11 cellular contexts compared by ENCODE assay signal in genomic region chr13:34913040-34913439, GRCh38. TPM values are rescaled to one million over a fixed set of nuclear protein-coding genes. Genes with fewer than 3 reads are reported as not detected.
DNase-seq lines count a peak whose midpoint lies in the region; ATAC-seq and TF ChIP-seq lines count a peak whose summit lies in the region.
"Had no signal": no experiment of that assay in that cellular context is flagged by ENCODE, and none has a peak within 500 bp of the region (broad histone marks: within the 10 kb centered on the region; RNA-seq: fewer than 3 reads in every experiment).

No MANE protein-coding gene starts in this region.

- peaks cover 0 to 7% (median 0%) of the 10 kb centered on the region in 4 donors for H3K27me3 ChIP-seq in esophagus muscularis mucosa

- H3K36me3 ChIP-seq in esophagus muscularis mucosa: no peaks in the 10 kb centered on the region
- H3K36me3 ChIP-seq: tibial artery had no signal

- H3K9me3 Mint-ChIP-seq in activated naive CD4-positive, alpha-beta T cell treated with anti-CD3 and anti-CD28 coated beads for 36 hours: no peaks in the 10 kb centered on the region
- peaks cover 5% of the 10 kb centered on the region for H3K9me3 Mint-ChIP-seq in endothelial cell (ENCODE audit: unreplicated experiment)
- no peaks in the 10 kb centered on the region for H3K9me3 Mint-ChIP-seq in stimulated activated memory B cell treated with anti-CD40 and anti-IgM and Interleukin-4, amounts not matched to agents 10 μg/mL and 1 μg/mL and 100 μg/mL, for 72 hours

- no peaks in the 10 kb centered on the region for H3K4me1 Mint-ChIP-seq in activated naive CD4-positive, alpha-beta T cell treated with anti-CD3 and anti-CD28 coated beads for 36 hours (ENCODE audit: low read depth)
- H3K4me1 Mint-ChIP-seq in endothelial cell (ENCODE audit: unreplicated experiment): peaks cover 2% of the 10 kb centered on the region
- no peaks in the 10 kb centered on the region for H3K4me1 Mint-ChIP-seq in stimulated activated memory B cell treated with anti-CD40 and anti-IgM and Interleukin-4, amounts not matched to agents 10 μg/mL and 1 μg/mL and 100 μg/mL, for 72 hours

- no peak overlapping the region for H3K27ac Mint-ChIP-seq in activated naive CD4-positive, alpha-beta T cell treated with anti-CD3 and anti-CD28 coated beads for 36 hours
- H3K27ac Mint-ChIP-seq in endothelial cell (ENCODE audit: unreplicated experiment): no peak overlapping the region
- no peak overlapping the region for H3K27ac Mint-ChIP-seq in stimulated activated memory B cell treated with anti-CD40 and anti-IgM and Interleukin-4, amounts not matched to agents 10 μg/mL and 1 μg/mL and 100 μg/mL, for 72 hours
- H3K27ac Mint-ChIP-seq: dendritic cell treated with granulocyte-macrophage colony-stimulating factor and Interleukin-4, amounts not matched to agents 40 ng/mL and 50 ng/mL, for 4 days had no signal

- in situ Hi-C loops in GM13977 (cut with MboI; ENCODE audit: low pct_unique_long_range_greater_than_20kb, low sequenced_read_pairs, unreplicated experiment): no loop called here

- no peaks in the 10 kb centered on the region for H3K4me1 ChIP-seq in esophagus muscularis mucosa
- H3K4me1 ChIP-seq: tibial artery had no signal

- no peak for TF ChIP-seq POLR2A in esophagus muscularis mucosa (IDR thresholded peaks at IDR 0.05; ENCODE audit: low read depth)

- 46% methylated on average over 6 of the region's 6 CpGs for WGBS in esophagus muscularis mucosa

- H3K27ac ChIP-seq in esophagus muscularis mucosa (replicated peaks in 1 of 4): no peak overlapping the region
- H3K27ac ChIP-seq: tibial artery had no signal

- TF ChIP-seq CTCF in endothelial cell (IDR thresholded peaks at IDR 0.05; ENCODE audit: unreplicated experiment): no peak
- TF ChIP-seq CTCF in GM13977 (IDR thresholded peaks at IDR 0.05; ENCODE audit: extremely low read depth, insufficient read depth, missing control alignments): no peak
- no peak for TF ChIP-seq CTCF in esophagus muscularis mucosa (IDR thresholded peaks at IDR 0.05)

- H3K4me3 Mint-ChIP-seq in activated naive CD4-positive, alpha-beta T cell treated with anti-CD3 and anti-CD28 coated beads for 36 hours: no peak overlapping the region
- no peak overlapping the region for H3K4me3 Mint-ChIP-seq in endothelial cell (ENCODE audit: unreplicated experiment)
- H3K4me3 Mint-ChIP-seq in stimulated activated memory B cell treated with anti-CD40 and anti-IgM and Interleukin-4, amounts not matched to agents 10 μg/mL and 1 μg/mL and 100 μg/mL, for 72 hours: no peak overlapping the region
- H3K4me3 Mint-ChIP-seq: dendritic cell treated with granulocyte-macrophage colony-stimulating factor and Interleukin-4, amounts not matched to agents 40 ng/mL and 50 ng/mL, for 4 days had no signal

- no peaks in the 10 kb centered on the region for H3K9me3 ChIP-seq in esophagus muscularis mucosa
- H3K9me3 ChIP-seq: tibial artery had no signal

- CTCF ChIA-PET in activated naive CD4-positive, alpha-beta T cell treated with anti-CD3 and anti-CD28 coated beads for 36 hours (lab: Charles Lee): interaction anchor here (0.7 kb wide), 1 partner anchor 20 kb away, joined by 3 read pairs; no protein-coding TSS in a partner anchor

- H3K27me3 Mint-ChIP-seq in activated naive CD4-positive, alpha-beta T cell treated with anti-CD3 and anti-CD28 coated beads for 36 hours (ENCODE audit: low read depth): peaks cover 30% of the 10 kb centered on the region
- H3K27me3 Mint-ChIP-seq in endothelial cell (ENCODE audit: unreplicated experiment): no peaks in the 10 kb centered on the region
- peaks cover 45% of the 10 kb centered on the region for H3K27me3 Mint-ChIP-seq in stimulated activated memory B cell treated with anti-CD40 and anti-IgM and Interleukin-4, amounts not matched to agents 10 μg/mL and 1 μg/mL and 100 μg/mL, for 72 hours
- H3K27me3 Mint-ChIP-seq: dendritic cell treated with granulocyte-macrophage colony-stimulating factor and Interleukin-4, amounts not matched to agents 40 ng/mL and 50 ng/mL, for 4 days had no signal

- H3K36me3 Mint-ChIP-seq in activated naive CD4-positive, alpha-beta T cell treated with anti-CD3 and anti-CD28 coated beads for 36 hours (ENCODE audit: low read depth): no peaks in the 10 kb centered on the region
- H3K36me3 Mint-ChIP-seq in endothelial cell (ENCODE audit: low read depth, unreplicated experiment): no peaks in the 10 kb centered on the region
- H3K36me3 Mint-ChIP-seq in stimulated activated memory B cell treated with anti-CD40 and anti-IgM and Interleukin-4, amounts not matched to agents 10 μg/mL and 1 μg/mL and 100 μg/mL, for 72 hours: no peaks in the 10 kb centered on the region

- no peak for TF ChIP-seq EP300 in esophagus muscularis mucosa (IDR thresholded peaks at IDR 0.05)

- ATAC-seq in stimulated activated memory B cell treated with anti-CD40 and anti-IgM and Interleukin-4, amounts not matched to agents 10 μg/mL and 1 μg/mL and 100 μg/mL, for 72 hours: peak; percentile 51
- no peak for ATAC-seq in GM21717 (IDR thresholded peaks at IDR 0.05; ENCODE audit: unreplicated experiment)

- intact Hi-C loops in activated naive CD4-positive, alpha-beta T cell treated with anti-CD3 and anti-CD28 coated beads for 36 hours (cut with micrococcal nuclease): no loop called here
- intact Hi-C loops in esophagus muscularis mucosa (cut with DNase I): no loop called here

- DNase-seq in activated naive CD4-positive, alpha-beta T cell treated with anti-CD3 and anti-CD28 coated beads for 36 hours: peak; percentile 4
- DNase-seq in activated naive CD4-positive, alpha-beta T cell treated with Interleukin-2 at 50 U/mL for 16 hours: no peak
- DNase-seq in NCI-H510A treated with DMSO at 0.1 percent for 48 hours (lab: John Stamatoyannopoulos, UW) (peak; percentile 25), endothelial cell (ENCODE audit: low spot score) (peak; percentile 52), GM13977 (ENCODE audit: low spot score) (no peak), esophagus muscularis mucosa (ENCODE audit: extremely low spot score) (no peak)
- DNase-seq: occipital lobe, tibial artery had no signal

- H3K4me3 ChIP-seq in esophagus muscularis mucosa: no peak overlapping the region
- H3K4me3 ChIP-seq: tibial artery had no signal

RNA-seq across cellular contexts. Expression of gene NBEA, which starts 29.0 kb away (rescaled TPM):
- under 1 TPM; 0.26 to 0.67 TPM for total RNA-seq in activated naive CD4-positive, alpha-beta T cell treated with anti-CD3 and anti-CD28 coated beads for 36 hours
- total RNA-seq in endothelial cell (ENCODE audit: unreplicated experiment) (11.7 TPM), esophagus muscularis mucosa (10 to 100 TPM; 21.0 to 30.8 (median 25.0) TPM)

Comparison
In these comparisons a context has a peak if more than half of its experiments do, and no peak if none do; other contexts are left out.
1. DNase-seq: peak in activated naive CD4-positive, alpha-beta T cell treated with anti-CD3 and anti-CD28 coated beads for 36 hours (single experiment), NCI-H510A treated with DMSO at 0.1 percent for 48 hours (single experiment) and endothelial cell (single experiment); none in activated naive CD4-positive, alpha-beta T cell treated with Interleukin-2 at 50 U/mL for 16 hours (single experiment), GM13977 (single experiment) and esophagus muscularis mucosa (single experiment).